Comparison of ENCODE assay signal across 16 cellular contexts in genomic region chr18:21632393-21632792, GRCh38. TPM values are rescaled to one million over a fixed set of nuclear protein-coding genes. Genes with fewer than 3 reads are reported as not detected.
DNase-seq lines count a peak whose midpoint lies in the region; ATAC-seq, FAIRE-seq and TF ChIP-seq lines count a peak whose summit lies in the region.
"Had no signal": no experiment of that assay in that cellular context is flagged by ENCODE, and none has a peak within 500 bp of the region (broad histone marks: within the 10 kb centered on the region; RNA-seq: fewer than 3 reads in every experiment).

No MANE protein-coding gene starts in this region.

- no peak for ATAC-seq in GM12878
- ATAC-seq in left colon: peak; percentile 24
- ATAC-seq in HG03521 (IDR thresholded peaks at IDR 0.05; ENCODE audit: unreplicated experiment): no peak
- ATAC-seq: activated T-cell treated with anti-CD3 and anti-CD28 coated beads, Interleukin-2, amount 50 U/mL, for 72 hours; natural killer cell treated with Interleukin-12 subunit alpha and Interleukin-12 subunit beta and Interleukin-15 and Interleukin-18, amount 100 ng/mL, for 72 hours had no signal

- intact Hi-C loops in GM12878 (cut with micrococcal nuclease; ENCODE audit: unreplicated experiment): no loop called here
- intact Hi-C loops in left colon (cut with DNase I, micrococcal nuclease): no loop called here
- intact Hi-C loops in ovary (cut with DNase I): no loop called here

- no peak overlapping the region for H2AFZ ChIP-seq in GM12878 (ENCODE audit: control insufficient read depth, low read depth, low read length)

- peak; percentile 13 for DNase-seq in A172 (ENCODE audit: low spot score)
- DNase-seq in GM12878 (ENCODE audit: low read depth, low spot score): no peak
- no peak for DNase-seq in left colon
- DNase-seq in ovary: no peak
- DNase-seq in activated CD4-positive, CD25-positive, alpha-beta regulatory T cell treated with anti-CD3 and anti-CD28 coated beads, Interleukin-2, amount 50 U/mL, for 72 hours: no peak
- DNase-seq in epidermal melanocyte (ENCODE audit: insufficient read length, low spot score): no peak
- DNase-seq: activated CD4-positive, alpha-beta memory T cell treated with anti-CD3 and anti-CD28 coated beads, Interleukin-2, amount 10 ng/mL, durations not matched to agents 7 days and 5 days; activated T-cell treated with anti-CD3 and anti-CD28 coated beads, Interleukin-2, amount 50 U/mL, for 72 hours; central memory CD4-positive, alpha-beta T cell; GDM1; immature natural killer cell; NCI-H2029 treated with DMSO at 0.1 percent for 48 hours; NCI-H526 treated with DMSO at 0.1 percent for 48 hours had no signal

- TF ChIP-seq EP300 in GM12878 (IDR thresholded peaks at IDR 0.05; ENCODE audit: borderline replicate concordance in 1 of 2, control insufficient read depth in 1 of 2, low read depth in 2 of 2, low read length in 2 of 2): no peak
- TF ChIP-seq EP300 in ovary (IDR thresholded peaks at IDR 0.05): no peak

- SMC1A ChIA-PET in GM12878 (lab: Charles Lee; ENCODE audit: uncharacterized antibody, unreplicated experiment): interaction anchor here (0.6 to 0.7 kb wide), 3 partner anchors 18 to 1470 kb away, joined by 3 to 4 read pairs (median 3); no protein-coding TSS in a partner anchor

- H3K27me3 ChIP-seq in GM12878 (replicated peaks in 1 of 2; ENCODE audit: control insufficient read depth in 2 of 2, insufficient read depth in 2 of 2, low read length in 1 of 2) (no peaks in the 10 kb centered on the region), ovary (no peaks in the 10 kb centered on the region)

- H3K36me3 ChIP-seq in HEK293 (ENCODE audit: control insufficient read depth in 2 of 2, insufficient read depth in 1 of 2, low read length in 2 of 2) (peaks cover 51 to 67% of the 10 kb centered on the region in 2 experiments), GM12878 (ENCODE audit: control insufficient read depth in 2 of 2, insufficient read depth in 2 of 2, low read length in 1 of 2) (peaks cover 5 to 12% of the 10 kb centered on the region in 2 experiments), ovary (no peaks in the 10 kb centered on the region)

- RAD21 ChIA-PET in GM12878 (lab: Charles Lee; ENCODE audit: unreplicated experiment): interaction anchor here (1.3 kb wide), 1 partner anchor 60 kb away, joined by 3 read pairs; no protein-coding TSS in a partner anchor

- H3K4me1 ChIP-seq in HEK293 (ENCODE audit: control insufficient read depth, insufficient read depth, low read length): no peaks in the 10 kb centered on the region
- H3K4me1 ChIP-seq in GM12878 (ENCODE audit: control insufficient read depth, insufficient read depth, low read length): peaks cover 15% of the 10 kb centered on the region
- H3K4me1 ChIP-seq in ovary (ENCODE audit: insufficient read depth): no peaks in the 10 kb centered on the region

- TF ChIP-seq POLR2A in GM12878 (IDR thresholded peaks at IDR 0.05; ENCODE audit: low read depth, low read length) (no peak), ovary (IDR thresholded peaks at IDR 0.05) (no peak)

- H3K27ac ChIP-seq in HEK293 (ENCODE audit: extremely low read depth, low read depth, low read length) (no peak overlapping the region), GM12878 (ENCODE audit: control insufficient read depth, insufficient read depth) (no peak overlapping the region), ovary (no peak overlapping the region)

- H3K9me3 ChIP-seq in HEK293 (ENCODE audit: control insufficient read depth, insufficient read depth, low read depth, low read length) (no peaks in the 10 kb centered on the region), GM12878 (replicated peaks; ENCODE audit: control insufficient read depth, insufficient read depth, low read length) (no peaks in the 10 kb centered on the region), ovary (no peaks in the 10 kb centered on the region)

- 100% methylated on average over 1 of the region's 1 CpG for WGBS in GM12878 (ENCODE audit: insufficient coverage, insufficient replicate concordance, low lambda C conversion rate, missing lambda C conversion rate)
- whole genome bisulfite sequencing in ovary, 3 donors: 96 to 100% (median 97%) methylated on average over 1 of the region's 1 CpG

- POLR2A ChIA-PET in HEK293 (lab: Yijun Ruan, JAX): interaction anchor here (0.6 to 0.7 kb wide), 2 partner anchors 204 to 737 kb away, joined by 4 read pairs; no protein-coding TSS in a partner anchor
- POLR2A ChIA-PET in GM12878 (lab: Charles Lee): no interaction called here

- H3K79me2 ChIP-seq in GM12878 (ENCODE audit: control insufficient read depth, insufficient read depth, low read length): peaks cover 8% of the 10 kb centered on the region

- in situ Hi-C loops in GM12878 (cut with MboI): no loop called here

- peak; percentile 22; the same call in 1 of the 2 replicates for TF ChIP-seq RAD21 in GM12878 (IDR thresholded peaks at IDR 0.05; ENCODE audit: insufficient read depth, low read depth, low read length)

- no peak overlapping the region for H3K4me3 ChIP-seq in HEK293 (ENCODE audit: low read depth, low read length)
- no peak overlapping the region for H3K4me3 ChIP-seq in GM12878
- H3K4me3 ChIP-seq in ovary: no peak overlapping the region

- TF ChIP-seq CTCF in HEK293 (tag by site-specific recombination; IDR thresholded peaks at IDR 0.05) (no peak), GM12878 (IDR thresholded peaks at IDR 0.05 in 2 of 3, conservative IDR thresholded peaks at IDR 0.05 in 1 of 3; ENCODE audit: control insufficient read depth in 2 of 3, extremely low read depth in 1 of 3, insufficient read depth in 1 of 3, low read depth in 3 of 3, low read length in 3 of 3) (no peak; a peak in 1 of 6 replicates), ovary (IDR thresholded peaks at IDR 0.05) (no peak)

- no peak overlapping the region for H3K9ac ChIP-seq in GM12878 (ENCODE audit: control insufficient read depth, insufficient read depth, low read length)

- FAIRE-seq in GM12878 (lab: Jason Lieb, UNC): no peak

- no TSS peak for BruUV-seq in GM12878 (replicated peaks; lab: Mats Ljungman, UMichigan)

- CTCF ChIA-PET in HEK293 (lab: Yijun Ruan, JAX) (interaction anchor here (0.7 to 1.5 kb wide), 4 partner anchors 32 to 937 kb away, joined by 3 to 10 read pairs (median 3); partner anchors contain the start of gene ESCO1), GM12878 (lab: Yijun Ruan, JAX) (interaction anchor here (0.7 kb wide), 1 partner anchor 187 kb away, joined by 4 read pairs; no protein-coding TSS in a partner anchor)

- H3K4me2 ChIP-seq in GM12878 (ENCODE audit: control insufficient read depth, insufficient read depth): no peak overlapping the region

- H4K20me1 ChIP-seq in GM12878 (ENCODE audit: control insufficient read depth, insufficient read depth): no peaks in the 10 kb centered on the region

TF ChIP-seq in HEK293, 187 proteins besides CTCF, POLR2A, EP300 and RAD21 (continues in another document):
- TF ChIP-seq ZNF654 (tag by site-specific recombination; IDR thresholded peaks at IDR 0.05; ENCODE audit: low read depth) (peak; percentile 32; the same call in 1 of the 2 replicates), YY1 (tag by site-specific recombination; IDR thresholded peaks at IDR 0.05) (no peak)

TF ChIP-seq in GM12878, 131 proteins besides CTCF, POLR2A, EP300 and RAD21 (continues in another document):
- TF ChIP-seq RUNX3 (IDR thresholded peaks at IDR 0.05; ENCODE audit: low read length) (no peak), YY1 (IDR thresholded peaks at IDR 0.05; ENCODE audit: low read depth, low read length) (no peak), FOXK2 (IDR thresholded peaks at IDR 0.05) (no peak)

RNA-seq across cellular contexts. Expression of gene SNRPD1, which starts 20.3 kb away (rescaled TPM):
- total RNA-seq in A172 (2014; rRNA removed; shearing (Covaris generic)): 69.5 and 94.1 TPM in 2 replicates
- 12.8 and 13.2 TPM in 2 replicates for total RNA-seq in GM12878 (2013; cell fraction: nucleolus; rRNA removed)
- total RNA-seq in GM12878 (2014; rRNA removed) (52.6 and 75.0 TPM in 2 replicates), GM12878 (2014; rRNA removed; fragmentation: Illumina TruSeq; extraction: Trizol) (244 and 254 TPM in 2 replicates), GM12878 (2021) (143 and 146 TPM in 2 replicates), left colon (10 to 100 TPM; 24.2 to 44.4 TPM), ovary (10 to 100 TPM in 5 of 7 donors, 1 to 10 TPM in 2; 3.9 to 52.0 (median 37.3) TPM)
- polyA plus RNA-seq in GM12878 (2011; ENCODE audit: low read depth): 67.6 TPM
- polyA plus RNA-seq in GM12878 (2011; rRNA removed) (193 and 309 TPM in 2 replicates), GM12878 (2014; fragmentation: Illumina TruSeq; extraction: Trizol) (201 and 258 TPM in 2 replicates), GM12878 (2014; fragmentation: Nextera tagmentation; extraction: Ambion mirVana) (100 to 1,000 TPM; 842 to 866 TPM), GM12878 (2014; rRNA removed) (110 and 120 TPM in 2 replicates), GM12878 (2016; fragmentation: Nextera tagmentation; extraction: Ambion mirVana) (100 to 1,000 TPM; 569 to 614 TPM), ovary (10 to 100 TPM; 15.6 to 64.4 TPM)
- 28.5 and 46.8 TPM in 2 replicates for polyA plus RNA-seq in GM12878 (2011; cell fraction: cytosol; rRNA removed)
- 8.9 and 19.6 TPM in 2 replicates for polyA plus RNA-seq in GM12878 (2011; cell fraction: nucleus; rRNA removed)
- polyA plus RNA-seq in GM12878 (2012): 69.7 and 81.5 TPM in 2 replicates
- 10.8 and 15.3 TPM in 2 replicates for polyA minus RNA-seq in GM12878 (2011; rRNA and poly(A)+ RNA removed)
- 21.1 and 26.8 TPM in 2 replicates for polyA minus RNA-seq in GM12878 (2011; cell fraction: cytosol; rRNA and poly(A)+ RNA removed)
- 5.7 and 12.4 TPM in 2 replicates for polyA minus RNA-seq in GM12878 (2011; cell fraction: nucleus; rRNA and poly(A)+ RNA removed)

RNA-seq across cellular contexts. Expression of gene ESCO1, which starts 31.9 kb away (rescaled TPM):
- 21.4 and 29.2 TPM in 2 replicates for total RNA-seq in A172 (2014; rRNA removed; shearing (Covaris generic))
- 46.5 and 47.4 TPM in 2 replicates for total RNA-seq in GM12878 (2013; cell fraction: nucleolus; rRNA removed)
- total RNA-seq in GM12878 (2014; rRNA removed): 14.7 and 17.1 TPM in 2 replicates
- total RNA-seq in GM12878 (2014; rRNA removed; fragmentation: Illumina TruSeq; extraction: Trizol): 22.2 and 22.4 TPM in 2 replicates
- 11.6 and 13.3 TPM in 2 replicates for total RNA-seq in GM12878 (2021)
- 6.1 TPM for polyA plus RNA-seq in GM12878 (2011; ENCODE audit: low read depth)
- 15.7 and 29.3 TPM in 2 replicates for polyA plus RNA-seq in GM12878 (2011; rRNA removed)
- 4.2 and 4.9 TPM in 2 replicates for polyA plus RNA-seq in GM12878 (2011; cell fraction: cytosol; rRNA removed)
- 13.1 and 15.4 TPM in 2 replicates for polyA plus RNA-seq in GM12878 (2011; cell fraction: nucleus; rRNA removed)
- polyA plus RNA-seq in GM12878 (2012): 11.6 and 15.1 TPM in 2 replicates
- 16.2 and 20.6 TPM in 2 replicates for polyA plus RNA-seq in GM12878 (2014; fragmentation: Illumina TruSeq; extraction: Trizol)
- polyA plus RNA-seq in GM12878 (2014; fragmentation: Nextera tagmentation; extraction: Ambion mirVana): 10 to 100 TPM in 1 of 2 experiments, 1 to 10 TPM in 1; 9.6 to 11.2 TPM
- 10.1 and 11.5 TPM in 2 replicates for polyA plus RNA-seq in GM12878 (2014; rRNA removed)
- polyA plus RNA-seq in GM12878 (2016; fragmentation: Nextera tagmentation; extraction: Ambion mirVana): 10 to 100 TPM in 1 of 2 experiments, 1 to 10 TPM in 1; 8.6 to 10.0 TPM
- 8.3 and 10.5 TPM in 2 replicates for polyA minus RNA-seq in GM12878 (2011; rRNA and poly(A)+ RNA removed)
- polyA minus RNA-seq in GM12878 (2011; cell fraction: cytosol; rRNA and poly(A)+ RNA removed): 5.5 and 6.2 TPM in 2 replicates
- polyA minus RNA-seq in GM12878 (2011; cell fraction: nucleus; rRNA and poly(A)+ RNA removed): 8.6 and 11.2 TPM in 2 replicates
- 10 to 100 TPM; 14.8 to 16.4 TPM for total RNA-seq in left colon
- total RNA-seq in ovary: 10 to 100 TPM; 10.9 to 21.3 (median 16.9) TPM
- 10 to 100 TPM in 1 of 2 donors, 1 to 10 TPM in 1; 8.1 to 12.2 TPM for polyA plus RNA-seq in ovary
